Comparison of ENCODE assay signal across 12 cellular contexts in the genomic region with DNA sequence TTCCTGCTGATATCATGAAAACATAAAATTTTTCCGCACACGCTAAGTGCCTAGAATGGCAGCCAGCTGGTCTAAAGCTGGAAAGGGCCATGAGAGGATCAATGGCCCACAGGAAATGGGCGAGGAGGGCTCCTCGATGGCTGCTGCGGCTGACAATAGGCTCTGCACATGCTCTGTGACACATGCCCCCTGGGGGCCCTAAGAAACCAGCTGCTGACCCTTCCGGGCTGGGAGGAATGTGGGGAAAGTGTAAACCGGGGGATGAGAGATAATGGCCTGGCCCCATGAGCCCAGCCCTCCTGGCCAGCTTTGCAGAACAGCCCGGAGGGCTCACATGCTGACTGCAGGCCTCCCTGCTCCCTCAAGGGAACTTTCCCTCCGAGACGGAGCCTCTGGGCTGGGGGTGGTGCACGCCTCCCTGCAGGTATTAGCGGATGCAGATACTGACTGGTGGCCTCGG.
A peak's percentile ranks its signal among the peaks of the same experiment; 100 is the strongest.
DNase-seq lines count a peak whose midpoint lies in the region; ATAC-seq and TF ChIP-seq lines count a peak whose summit lies in the region.
"Had no signal": no experiment of that assay in that cellular context is flagged by ENCODE, and none has a peak within 500 bp of the region (broad histone marks: within the 10 kb centered on the region; RNA-seq: fewer than 3 reads in every experiment).

No MANE protein-coding gene starts in this region.

- H3K79me2 ChIP-seq in mesendoderm (ENCODE audit: control insufficient read depth, insufficient read depth, low read length), result no peaks in the 10 kb centered on the region

- H3K23ac ChIP-seq in mesendoderm (ENCODE audit: low read length), result no peak overlapping the region

- H3K36me3 Mint-ChIP-seq in glutamatergic neuron (ENCODE audit: unreplicated experiment) (peaks cover 18% of the 10 kb centered on the region), type B pancreatic cell (no peaks in the 10 kb centered on the region)

- no peak overlapping the region for H4K5ac ChIP-seq in mesendoderm (ENCODE audit: low read length)

- H4K8ac ChIP-seq in mesendoderm (ENCODE audit: low read depth, low read length), result no peak overlapping the region

- no peak overlapping the region for H2BK15ac ChIP-seq in mesendoderm (replicated peaks; ENCODE audit: low read depth)

- no peak overlapping the region for H3K4me3 Mint-ChIP-seq in glutamatergic neuron (ENCODE audit: unreplicated experiment)
- no peak overlapping the region for H3K4me3 Mint-ChIP-seq in type B pancreatic cell

- H3K4me3 ChIP-seq in mesendoderm (ENCODE audit: low read length), result no peak overlapping the region

- WGBS in mesendoderm (ENCODE audit: extremely low coverage, insufficient coverage, low lambda C conversion rate), result no CpG with 5 or more reads among the region's 13 CpGs

- no peaks in the 10 kb centered on the region for H3K36me3 ChIP-seq in mesendoderm (ENCODE audit: control insufficient read depth, insufficient read depth, low read length)

- H3K79me1 ChIP-seq in mesendoderm (ENCODE audit: low read length), result no peaks in the 10 kb centered on the region

- DNase-seq in activated CD4-positive, CD25-positive, alpha-beta regulatory T cell treated with anti-CD3 and anti-CD28 coated beads, Interleukin-2, amount 50 U/mL, for 72 hours, result peak; percentile 8
- peak; percentile 52 for DNase-seq in glutamatergic neuron
- DNase-seq in mesendoderm, result peak; percentile 85
- DNase-seq in type B pancreatic cell (ENCODE audit: extremely low spot score, unreplicated experiment), result peak; percentile 64
- DNase-seq in SHP77 (lab: John Stamatoyannopoulos, UW), result no peak
- DNase-seq: GDM1, NCI-H2081 treated with DMSO at 0.1 percent for 48 hours, NCI-H82, SHP77 treated with DMSO at 0.1 percent for 48 hours had no signal

- H3K4me1 ChIP-seq in mesendoderm (ENCODE audit: control insufficient read depth, low read depth, low read length), result no peaks in the 10 kb centered on the region

- no peak overlapping the region for H3K9ac ChIP-seq in mesendoderm (ENCODE audit: low read length)

- H2AK5ac ChIP-seq in mesendoderm (ENCODE audit: low read length), result no peak overlapping the region

- no peak overlapping the region for H3K18ac ChIP-seq in mesendoderm (ENCODE audit: low read length)

- no peak overlapping the region for H3K4ac ChIP-seq in mesendoderm (ENCODE audit: low read depth, low read length)

- H3K4me1 Mint-ChIP-seq in glutamatergic neuron (ENCODE audit: low read depth, unreplicated experiment) (peaks cover 15% of the 10 kb centered on the region), type B pancreatic cell (ENCODE audit: unreplicated experiment) (peaks cover 16% of the 10 kb centered on the region)

- TF ChIP-seq CTCF in glutamatergic neuron (IDR thresholded peaks at IDR 0.05; ENCODE audit: partially characterized antibody, unreplicated experiment) (no peak), type B pancreatic cell (conservative IDR thresholded peaks at IDR 0.05) (no peak)

- H3K27me3 Mint-ChIP-seq in glutamatergic neuron (ENCODE audit: unreplicated experiment) (peaks cover 8% of the 10 kb centered on the region), type B pancreatic cell (peaks cover 4% of the 10 kb centered on the region)

- peak overlapping the region; percentile 76 for H3K27ac Mint-ChIP-seq in glutamatergic neuron (ENCODE audit: unreplicated experiment)
- H3K27ac Mint-ChIP-seq in type B pancreatic cell, result no peak overlapping the region

- H3K4me2 ChIP-seq in mesendoderm (ENCODE audit: low read length), result no peak overlapping the region

- peaks cover 15% of the 10 kb centered on the region for H3K9me3 Mint-ChIP-seq in glutamatergic neuron (ENCODE audit: unreplicated experiment)
- H3K9me3 Mint-ChIP-seq in type B pancreatic cell, result no peaks in the 10 kb centered on the region

- no peak overlapping the region for H2BK120ac ChIP-seq in mesendoderm (ENCODE audit: low read depth, low read length)

- ATAC-seq in activated CD4-positive, CD25-positive, alpha-beta regulatory T cell treated with anti-CD3 and anti-CD28 coated beads, Interleukin-2, amount 50 U/mL, for 24 hours, result no peak
- ATAC-seq in HG02763 (IDR thresholded peaks at IDR 0.05; ENCODE audit: unreplicated experiment) (no peak), GM18498 (IDR thresholded peaks at IDR 0.05; ENCODE audit: unreplicated experiment) (no peak)

- H3K56ac ChIP-seq in mesendoderm (ENCODE audit: low read length), result no peak overlapping the region

- H3K27me3 ChIP-seq in mesendoderm (ENCODE audit: insufficient read depth, low read length, poor library complexity), result no peaks in the 10 kb centered on the region

- no peak overlapping the region for H2BK5ac ChIP-seq in mesendoderm (ENCODE audit: low read length)

- no peak overlapping the region for H3K27ac ChIP-seq in mesendoderm (ENCODE audit: low read depth, low read length)

Comparison
In these comparisons a context has a peak if more than half of its experiments do, and no peak if none do; other contexts are left out.
1. DNase-seq: peak in activated CD4-positive, CD25-positive, alpha-beta regulatory T cell treated with anti-CD3 and anti-CD28 coated beads, Interleukin-2, amount 50 U/mL, for 72 hours (single experiment), glutamatergic neuron (single experiment), mesendoderm (single experiment) and type B pancreatic cell (single experiment); none in SHP77 (0 of 2).